Comparison of ENCODE assay signal across 27 cellular contexts in genomic region chr12:132264086-132265010, GRCh38.
"Had no signal": no experiment of that assay in that cellular context is flagged by ENCODE, and none has a peak within 500 bp of the region (broad histone marks: within the 10 kb centered on the region; RNA-seq: fewer than 3 reads in every experiment).

No MANE protein-coding gene starts in this region.

- H3K36me3 ChIP-seq: brain microvascular endothelial cell, colonic mucosa, gastrocnemius medialis, pancreas, prostate gland, stomach, tibial artery, upper lobe of right lung had no signal

- H3K4me3 ChIP-seq: colonic mucosa, gastrocnemius medialis, pancreas, prostate gland, smooth muscle cell, stomach, tibial artery, upper lobe of right lung had no signal

- H3K36me3 Mint-ChIP-seq: stimulated activated memory B cell treated with anti-CD40 and anti-IgM and Interleukin-4, amounts not matched to agents 10 μg/mL and 1 μg/mL and 100 μg/mL, for 72 hours had no signal

- H3K4me2 ChIP-seq: smooth muscle cell had no signal

- H3K4me3 Mint-ChIP-seq: activated CD8-positive, alpha-beta T cell treated with anti-CD3 and anti-CD28 coated beads for 36 hours; activated T-cell treated with anti-CD3 and anti-CD28 coated beads, Interleukin-2, amount 50 U/mL, for 4 hours; activated T-helper 17 cell treated with anti-CD3 and anti-CD28 coated beads, Interleukin-2, amount 50 U/mL, for 72 hours; effector memory CD8-positive, alpha-beta T cell; nephron; stimulated activated memory B cell treated with anti-CD40 and anti-IgM and Interleukin-4, amounts not matched to agents 10 μg/mL and 1 μg/mL and 100 μg/mL, for 72 hours had no signal

- H3K4me1 ChIP-seq: colonic mucosa, gastrocnemius medialis, pancreas, prostate gland, stomach, tibial artery, upper lobe of right lung had no signal

- DNase-seq: activated CD4-positive, alpha-beta T cell treated with anti-CD3 and anti-CD28 coated beads for 1 hour; activated CD4-positive, alpha-beta T cell treated with anti-CD3 and anti-CD28 coated beads, Interleukin-2, amount 50 U/mL, for 1 hour; activated CD8-positive, alpha-beta T cell treated with anti-CD3 and anti-CD28 coated beads for 36 hours; activated gamma-delta T cell treated with Interleukin-2 at 50 U/mL for 16 hours; activated naive CD4-positive, alpha-beta T cell treated with anti-CD3 and anti-CD28 coated beads, Interleukin-2, amount 50 U/mL, for 16 hours; activated T-cell treated with anti-CD3 and anti-CD28 coated beads, Interleukin-2, amount 50 U/mL, for 4 hours; amniotic stem cell; brain microvascular endothelial cell; colonic mucosa; effector memory CD8-positive, alpha-beta T cell; erythroblast; gastrocnemius medialis; hypothalamus; mammary epithelial cell; stimulated activated CD4-positive, alpha-beta T cell treated with anti-CD3 and anti-CD28 coated beads, Interleukin-1b, Interleukin-23, amount 100 ng/mL, for 48 hours; stimulated activated CD4-positive, alpha-beta T cell treated with anti-CD3 and anti-CD28 coated beads, Interleukin-4, amount 100 ng/mL, for 4 hours; stimulated activated CD8-positive, alpha-beta memory T cell treated with anti-CD3 and anti-CD28 coated beads, Interleukin-4, amount 100 ng/mL, for 48 hours; stomach; T-helper 2 cell; tibial artery; upper lobe of right lung had no signal

- H3K27me3 ChIP-seq: colonic mucosa, pancreas, upper lobe of right lung had no signal

- H3K9me3 Mint-ChIP-seq: activated CD8-positive, alpha-beta T cell treated with anti-CD3 and anti-CD28 coated beads for 36 hours; activated T-cell treated with anti-CD3 and anti-CD28 coated beads, Interleukin-2, amount 50 U/mL, for 4 hours; activated T-helper 17 cell treated with anti-CD3 and anti-CD28 coated beads, Interleukin-2, amount 50 U/mL, for 72 hours; effector memory CD8-positive, alpha-beta T cell; nephron; stimulated activated memory B cell treated with anti-CD40 and anti-IgM and Interleukin-4, amounts not matched to agents 10 μg/mL and 1 μg/mL and 100 μg/mL, for 72 hours had no signal

- H3K27ac Mint-ChIP-seq: activated CD8-positive, alpha-beta T cell treated with anti-CD3 and anti-CD28 coated beads for 36 hours; activated T-helper 17 cell treated with anti-CD3 and anti-CD28 coated beads, Interleukin-2, amount 50 U/mL, for 72 hours; effector memory CD8-positive, alpha-beta T cell; nephron; stimulated activated memory B cell treated with anti-CD40 and anti-IgM and Interleukin-4, amounts not matched to agents 10 μg/mL and 1 μg/mL and 100 μg/mL, for 72 hours had no signal

- ATAC-seq: activated CD8-positive, alpha-beta T cell treated with anti-CD3 and anti-CD28 coated beads for 36 hours; activated T-cell treated with anti-CD3 and anti-CD28 coated beads, Interleukin-2, amount 50 U/mL, for 4 hours; activated T-helper 17 cell treated with anti-CD3 and anti-CD28 coated beads, Interleukin-2, amount 50 U/mL, for 72 hours; effector memory CD8-positive, alpha-beta T cell; gastrocnemius medialis; pancreas; stimulated activated memory B cell treated with anti-CD40 and anti-IgM and Interleukin-4, amounts not matched to agents 10 μg/mL and 1 μg/mL and 100 μg/mL, for 72 hours; upper lobe of right lung had no signal

- H3K4me1 Mint-ChIP-seq: activated T-helper 17 cell treated with anti-CD3 and anti-CD28 coated beads, Interleukin-2, amount 50 U/mL, for 72 hours had no signal

- H3K27ac ChIP-seq: brain microvascular endothelial cell, colonic mucosa, gastrocnemius medialis, pancreas, prostate gland, stomach, tibial artery, upper lobe of right lung had no signal

- H3K9me3 ChIP-seq: colonic mucosa, gastrocnemius medialis, pancreas, prostate gland, stomach, tibial artery, upper lobe of right lung had no signal
